ENCODE assay signal across 24 cellular contexts in genomic region chr3:140545756-140546155, GRCh38.
DNase-seq lines count a peak whose midpoint lies in the region; ATAC-seq and TF ChIP-seq lines count a peak whose summit lies in the region.
"Had no signal": no experiment of that assay in that cellular context is flagged by ENCODE, and none has a peak within 500 bp of the region (broad histone marks: within the 10 kb centered on the region; RNA-seq: fewer than 3 reads in every experiment).

No MANE protein-coding gene starts in this region.

- no peaks in the 10 kb centered on the region for H3K9me3 ChIP-seq in sigmoid colon
- H3K9me3 ChIP-seq: breast epithelium, transverse colon had no signal

- H3K27ac Mint-ChIP-seq in nephron progenitor cell = no peak overlapping the region
- H3K27ac Mint-ChIP-seq: activated CD4-positive, alpha-beta T cell treated with anti-CD3 and anti-CD28 coated beads, Interleukin-2, amount 10 ng/mL, durations not matched to agents 24 days and 14 days; activated naive CD8-positive, alpha-beta T cell treated with anti-CD3 and anti-CD28 coated beads for 36 hours; activated T-helper 17 cell treated with anti-CD3 and anti-CD28 coated beads, Interleukin-2, amount 50 U/mL, for 72 hours; dendritic cell treated with granulocyte-macrophage colony-stimulating factor and Interleukin-4, amounts not matched to agents 40 ng/mL and 50 ng/mL, for 4 days; nephron; T-cell had no signal

- 33 to 47% methylated on average over 2 of the region's 2 CpGs for WGBS in sigmoid colon, 2 donors

- TF ChIP-seq CTCF in sigmoid colon (IDR thresholded peaks at IDR 0.05) (no peak), nephron progenitor cell (IDR thresholded peaks at IDR 0.05) (no peak)

- DNase-seq in EH (ENCODE audit: low read depth) = peak; percentile 4
- peak; percentile 55 for DNase-seq in RPMI7951 (ENCODE audit: low read depth)
- DNase-seq in fibroblast of peridontal ligament (ENCODE audit: extremely low read depth) = peak; percentile 76
- no peak for DNase-seq in sigmoid colon
- no peak for DNase-seq in NCI-H2171 treated with DMSO at 0.1 percent for 48 hours (lab: John Stamatoyannopoulos, UW)
- no peak for DNase-seq in nephron progenitor cell
- DNase-seq: activated CD4-positive, alpha-beta T cell treated with anti-CD3 and anti-CD28 coated beads, Interleukin-2, amount 10 ng/mL, durations not matched to agents 24 days and 14 days; activated naive CD8-positive, alpha-beta T cell treated with anti-CD3 and anti-CD28 coated beads for 36 hours; DND-41; NCI-H2029; NCI-H524 treated with DMSO at 0.1 percent for 48 hours; SIG-M5; stimulated activated CD4-positive, alpha-beta T cell treated with anti-CD3 and anti-CD28 coated beads, Interleukin-2, amount 100 ng/mL, for 48 hours; stimulated activated naive CD4-positive, alpha-beta T cell treated with Interleukin-2 at 50 U/mL for 16 hours; T-cell; transverse colon had no signal

- no peaks in the 10 kb centered on the region for H3K4me1 Mint-ChIP-seq in nephron progenitor cell
- H3K4me1 Mint-ChIP-seq: activated CD4-positive, alpha-beta T cell treated with anti-CD3 and anti-CD28 coated beads, Interleukin-2, amount 10 ng/mL, durations not matched to agents 24 days and 14 days; activated naive CD8-positive, alpha-beta T cell treated with anti-CD3 and anti-CD28 coated beads for 36 hours; activated T-helper 17 cell treated with anti-CD3 and anti-CD28 coated beads, Interleukin-2, amount 50 U/mL, for 72 hours; nephron; T-cell had no signal

- no peak overlapping the region for H3K4me3 ChIP-seq in sigmoid colon
- H3K4me3 ChIP-seq: breast epithelium, skin epidermis, transverse colon had no signal

- no peaks in the 10 kb centered on the region for H3K36me3 ChIP-seq in sigmoid colon
- H3K36me3 ChIP-seq: breast epithelium, transverse colon had no signal

- peak overlapping the region in 3 of 4 donors; percentile 0 to 54 (median 43) for H3K27ac ChIP-seq in sigmoid colon
- H3K27ac ChIP-seq: epithelial cell of prostate, skin epidermis, transverse colon had no signal

- TF ChIP-seq EP300 in sigmoid colon (IDR thresholded peaks at IDR 0.05) = no peak

- peaks cover 6% of the 10 kb centered on the region for H3K27me3 Mint-ChIP-seq in nephron progenitor cell (ENCODE audit: low read depth, poor library complexity)
- H3K27me3 Mint-ChIP-seq: activated CD4-positive, alpha-beta T cell treated with anti-CD3 and anti-CD28 coated beads, Interleukin-2, amount 10 ng/mL, durations not matched to agents 24 days and 14 days; activated naive CD8-positive, alpha-beta T cell treated with anti-CD3 and anti-CD28 coated beads for 36 hours; activated T-helper 17 cell treated with anti-CD3 and anti-CD28 coated beads, Interleukin-2, amount 50 U/mL, for 72 hours; dendritic cell treated with granulocyte-macrophage colony-stimulating factor and Interleukin-4, amounts not matched to agents 40 ng/mL and 50 ng/mL, for 4 days; T-cell had no signal

- intact Hi-C loops in sigmoid colon (cut with DNase I) = no loop called here

- no peak for ATAC-seq in HG02970 (IDR thresholded peaks at IDR 0.05; ENCODE audit: low FRiP score, unreplicated experiment)
- ATAC-seq: activated T-helper 17 cell treated with anti-CD3 and anti-CD28 coated beads, Interleukin-2, amount 50 U/mL, for 72 hours; left lobe of liver; T-cell had no signal

- H3K4me1 ChIP-seq in sigmoid colon = peaks cover 0 to 22% (median 18%) of the 10 kb centered on the region in 4 donors
- H3K4me1 ChIP-seq: transverse colon had no signal

- TF ChIP-seq POLR2A in sigmoid colon (IDR thresholded peaks at IDR 0.05) = no peak

- no peaks in the 10 kb centered on the region for H3K36me3 Mint-ChIP-seq in nephron progenitor cell (ENCODE audit: low read depth)
- H3K36me3 Mint-ChIP-seq: activated naive CD8-positive, alpha-beta T cell treated with anti-CD3 and anti-CD28 coated beads for 36 hours; T-cell had no signal

- no peaks in the 10 kb centered on the region for H3K9me3 Mint-ChIP-seq in nephron progenitor cell
- H3K9me3 Mint-ChIP-seq: activated CD4-positive, alpha-beta T cell treated with anti-CD3 and anti-CD28 coated beads, Interleukin-2, amount 10 ng/mL, durations not matched to agents 24 days and 14 days; activated naive CD8-positive, alpha-beta T cell treated with anti-CD3 and anti-CD28 coated beads for 36 hours; activated T-helper 17 cell treated with anti-CD3 and anti-CD28 coated beads, Interleukin-2, amount 50 U/mL, for 72 hours; dendritic cell treated with granulocyte-macrophage colony-stimulating factor and Interleukin-4, amounts not matched to agents 40 ng/mL and 50 ng/mL, for 4 days; nephron; T-cell had no signal

- H3K27me3 ChIP-seq in sigmoid colon = no peaks in the 10 kb centered on the region
- H3K27me3 ChIP-seq: breast epithelium, transverse colon had no signal

- no peak overlapping the region for H3K4me3 Mint-ChIP-seq in nephron progenitor cell
- H3K4me3 Mint-ChIP-seq: activated CD4-positive, alpha-beta T cell treated with anti-CD3 and anti-CD28 coated beads, Interleukin-2, amount 10 ng/mL, durations not matched to agents 24 days and 14 days; activated naive CD8-positive, alpha-beta T cell treated with anti-CD3 and anti-CD28 coated beads for 36 hours; activated T-helper 17 cell treated with anti-CD3 and anti-CD28 coated beads, Interleukin-2, amount 50 U/mL, for 72 hours; dendritic cell treated with granulocyte-macrophage colony-stimulating factor and Interleukin-4, amounts not matched to agents 40 ng/mL and 50 ng/mL, for 4 days; nephron; T-cell had no signal

Comparison
In these comparisons a context has a peak if more than half of its experiments do, and no peak if none do; other contexts are left out.
1. DNase-seq: peak in EH (single experiment), RPMI7951 (single experiment) and fibroblast of peridontal ligament (single experiment); none in sigmoid colon (single experiment), NCI-H2171 treated with DMSO at 0.1 percent for 48 hours (single experiment) and nephron progenitor cell (single experiment).